9 cellular contexts compared by ENCODE assay signal in the genomic region with DNA sequence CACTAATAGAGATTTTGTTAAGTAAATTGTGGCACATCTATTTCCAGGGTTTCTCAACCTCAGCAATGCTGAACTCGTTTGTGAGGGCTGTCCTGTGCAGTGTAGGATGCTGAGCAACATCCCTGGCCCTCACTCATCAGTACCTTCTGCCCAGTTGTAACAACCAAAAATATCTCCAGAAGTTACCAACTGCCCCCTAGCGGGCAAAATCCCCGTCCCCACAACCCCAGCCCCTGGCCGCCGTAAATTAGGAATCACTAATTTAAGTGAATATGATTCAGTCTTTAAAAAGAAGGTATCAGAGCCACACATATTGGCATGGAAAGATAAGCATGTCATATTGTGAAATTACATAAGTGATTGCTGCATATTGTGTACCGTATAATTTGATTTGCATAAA.
A peak's percentile ranks its signal among the peaks of the same experiment; 100 is the strongest.
DNase-seq lines count a peak whose midpoint lies in the region; ATAC-seq and TF ChIP-seq lines count a peak whose summit lies in the region.
"Had no signal": no experiment of that assay in that cellular context is flagged by ENCODE, and none has a peak within 500 bp of the region (broad histone marks: within the 10 kb centered on the region; RNA-seq: fewer than 3 reads in every experiment).

No MANE protein-coding gene starts in this region.

- POLR2A ChIA-PET in Panc1 (lab: Charles Lee), result no interaction called here

- no peaks in the 10 kb centered on the region for H3K36me3 ChIP-seq in Panc1 (ENCODE audit: control insufficient read depth, insufficient read depth, low read length)

- DNase-seq in activated CD4-positive, alpha-beta T cell treated with anti-CD3 and anti-CD28 coated beads for 4 hours, result peak; percentile 7
- no peak for DNase-seq in activated CD4-positive, alpha-beta T cell treated with anti-CD3 and anti-CD28 coated beads for 1 hour
- DNase-seq in Panc1 (ENCODE audit: low read depth, low spot score) (no peak), epithelial cell of esophagus (ENCODE audit: low read depth) (peak; percentile 3), NCI-H128 (lab: John Stamatoyannopoulos, UW; ENCODE audit: unreplicated experiment) (no peak), NCI-H187 treated with DMSO at 0.1 percent for 48 hours (lab: John Stamatoyannopoulos, UW) (no peak), GOT3 (lab: John Stamatoyannopoulos, UW) (no peak)
- peak; percentile 7 to 15 for DNase-seq in stimulated activated CD4-positive, alpha-beta T cell treated with anti-CD3 and anti-CD28 coated beads, Interleukin-1b, Interleukin-23, amount 100 ng/mL, for 4 hours (ENCODE audit: low read depth in 2 of 2)

- H3K27ac ChIP-seq in Panc1 (ENCODE audit: low read length), result no peak overlapping the region

- intact Hi-C loops in Panc1 (cut with micrococcal nuclease; ENCODE audit: unreplicated experiment), result loop anchor here (10.0 kb wide), 3 partner anchors 98 to 1102 kb away; partner anchors contain the start of gene GLRA2

- in situ Hi-C loops in Panc1 (cut with HindIII; ENCODE audit: low pct_unique_long_range_greater_than_20kb, low sequenced_read_pairs), result no loop called here

- H3K4me1 ChIP-seq in Panc1 (ENCODE audit: control insufficient read depth, insufficient read depth, low read length), result no peaks in the 10 kb centered on the region

- no peaks in the 10 kb centered on the region for H3K9me3 ChIP-seq in Panc1 (ENCODE audit: control insufficient read depth, insufficient read depth, low read depth, low read length)

- no peak overlapping the region for H3K4me3 ChIP-seq in Panc1 (ENCODE audit: low read depth in 2 of 2, low read length in 2 of 2)
- no peak overlapping the region for H3K4me3 ChIP-seq in epithelial cell of esophagus (ENCODE audit: low read length)

- no peaks in the 10 kb centered on the region for H3K27me3 ChIP-seq in Panc1 (ENCODE audit: control insufficient read depth, insufficient read depth, low read length)

- ATAC-seq in Panc1, result no peak
- ATAC-seq: naive thymus-derived CD4-positive, alpha-beta T cell had no signal

- CTCF ChIA-PET in Panc1 (lab: Charles Lee), result no interaction called here

- BruUV-seq in Panc1 (replicated peaks; lab: Mats Ljungman, UMichigan), result no TSS peak

- peak; percentile 63 for TF ChIP-seq CTCF in Panc1 (IDR thresholded peaks at IDR 0.05)
- TF ChIP-seq CTCF in epithelial cell of esophagus (IDR thresholded peaks at IDR 0.05; ENCODE audit: insufficient read depth, low read depth, low read length, missing control alignments), result peak; percentile 35

Comparison
In these comparisons a context has a peak if more than half of its experiments do, and no peak if none do; other contexts are left out.
1. DNase-seq: peak in activated CD4-positive, alpha-beta T cell treated with anti-CD3 and anti-CD28 coated beads for 4 hours (2 of 2), epithelial cell of esophagus (single experiment) and stimulated activated CD4-positive, alpha-beta T cell treated with anti-CD3 and anti-CD28 coated beads, Interleukin-1b, Interleukin-23, amount 100 ng/mL, for 4 hours (2 of 2); none in activated CD4-positive, alpha-beta T cell treated with anti-CD3 and anti-CD28 coated beads for 1 hour (single experiment), Panc1 (single experiment), NCI-H128 (single experiment), NCI-H187 treated with DMSO at 0.1 percent for 48 hours (single experiment) and GOT3 (single experiment).